Comparison of ENCODE assay signal across 8 cellular contexts in genomic region chr1:223907943-223908587, GRCh38.
DNase-seq lines count a peak whose midpoint lies in the region; ATAC-seq, FAIRE-seq and TF ChIP-seq lines count a peak whose summit lies in the region.
"Not testable (repeated sequence)": the region's sequence is repeated elsewhere in the genome, so short reads cannot be mapped to it uniquely, and the experiment has no call there.

No MANE protein-coding gene starts in this region.

- H3K36me3 ChIP-seq in CD8-positive, alpha-beta T cell (ENCODE audit: insufficient read depth, low read length); MM.1S (replicated peaks; ENCODE audit: insufficient read depth, low read length); pancreas: not testable (repeated sequence)

- not testable (repeated sequence) for H3K9ac ChIP-seq in MM.1S (ENCODE audit: low read length)

- peak overlapping the region; percentile 45 for H3K27ac Mint-ChIP-seq in CD8-positive, alpha-beta T cell
- H3K27ac Mint-ChIP-seq in activated CD4-positive, alpha-beta T cell treated with anti-CD3 and anti-CD28 coated beads, Interleukin-2, amount 10 ng/mL, durations not matched to agents 24 days and 14 days; immature natural killer cell: not testable (repeated sequence)
- peak overlapping the region in 1 of 2 donors; percentile 82 for H3K27ac Mint-ChIP-seq in stimulated activated naive CD8-positive, alpha-beta T cell treated with anti-CD3 and anti-CD28 coated beads, Interleukin-15, amount 100 ng/mL, for 72 hours

- not testable (repeated sequence) for H3K4me3 ChIP-seq in CD8-positive, alpha-beta T cell (ENCODE audit: low read depth, low read length); MM.1S (ENCODE audit: low read length); pancreas

- H2AFZ ChIP-seq in MM.1S (ENCODE audit: low read length), result not testable (repeated sequence)

- H3K27ac ChIP-seq in CD8-positive, alpha-beta T cell (ENCODE audit: low read depth, low read length); MM.1S (ENCODE audit: low read length); pancreas: not testable (repeated sequence)

- FAIRE-seq in pancreas (lab: Jason Lieb, UNC), result not testable (repeated sequence)

- H3K9me2 ChIP-seq in MM.1S (replicated peaks; ENCODE audit: insufficient read depth, low read length), result not testable (repeated sequence)

- intact Hi-C loops in CD8-positive, alpha-beta T cell (cut with DNase I, micrococcal nuclease), result loop anchor here (5.0 to 10.0 kb wide), 2 partner anchors 96 to 213 kb away; no protein-coding TSS in a partner anchor
- intact Hi-C loops in activated CD4-positive, alpha-beta T cell treated with anti-CD3 and anti-CD28 coated beads, Interleukin-2, amount 10 ng/mL, durations not matched to agents 24 days and 14 days (cut with micrococcal nuclease); pancreas (cut with DNase I): not testable (repeated sequence)

- H3K4me1 Mint-ChIP-seq in CD8-positive, alpha-beta T cell (ENCODE audit: low read depth); activated CD4-positive, alpha-beta T cell treated with anti-CD3 and anti-CD28 coated beads, Interleukin-2, amount 10 ng/mL, durations not matched to agents 24 days and 14 days; immature natural killer cell; stimulated activated naive CD8-positive, alpha-beta T cell treated with anti-CD3 and anti-CD28 coated beads, Interleukin-15, amount 100 ng/mL, for 72 hours: not testable (repeated sequence)

- ATAC-seq in CD8-positive, alpha-beta T cell; pancreas; stimulated activated naive CD8-positive, alpha-beta T cell treated with anti-CD3 and anti-CD28 coated beads, Interleukin-15, amount 100 ng/mL, for 72 hours: not testable (repeated sequence)

- H3K27me3 Mint-ChIP-seq in CD8-positive, alpha-beta T cell (ENCODE audit: low read depth); activated CD4-positive, alpha-beta T cell treated with anti-CD3 and anti-CD28 coated beads, Interleukin-2, amount 10 ng/mL, durations not matched to agents 24 days and 14 days; immature natural killer cell (ENCODE audit: low read depth in 3 of 3); stimulated activated naive CD8-positive, alpha-beta T cell treated with anti-CD3 and anti-CD28 coated beads, Interleukin-15, amount 100 ng/mL, for 72 hours: not testable (repeated sequence)

- not testable (repeated sequence) for H4K20me1 ChIP-seq in MM.1S (ENCODE audit: insufficient read depth, low read length)

- WGBS in pancreas, 2 donors, result 3 to 4% methylated on average over 3 of the region's 4 CpGs

- H3F3A ChIP-seq in MM.1S (ENCODE audit: insufficient read depth, low read length), result not testable (repeated sequence)

- TF ChIP-seq CTCF in CD8-positive, alpha-beta T cell (IDR thresholded peaks at IDR 0.05), result peak; percentile 30
- TF ChIP-seq CTCF in MM.1S (IDR thresholded peaks at IDR 0.05; ENCODE audit: low read length) (peak; percentile 32; the same call in 1 of the 2 replicates), pancreas (IDR thresholded peaks at IDR 0.05) (peak in 3 of 4 donors; percentile 19 to 27 (median 22))

- H3K27me3 ChIP-seq in CD8-positive, alpha-beta T cell (ENCODE audit: insufficient read depth, low read length); MM.1S (replicated peaks; ENCODE audit: insufficient read depth, low read length); pancreas: not testable (repeated sequence)

- not testable (repeated sequence) for H3K4me1 ChIP-seq in CD8-positive, alpha-beta T cell (ENCODE audit: insufficient read depth, low read length); MM.1S (ENCODE audit: low read length); pancreas

- not testable (repeated sequence) for H3K4me2 ChIP-seq in MM.1S (ENCODE audit: low read depth, low read length)

- not testable (repeated sequence) for H3K4me3 Mint-ChIP-seq in CD8-positive, alpha-beta T cell; activated CD4-positive, alpha-beta T cell treated with anti-CD3 and anti-CD28 coated beads, Interleukin-2, amount 10 ng/mL, durations not matched to agents 24 days and 14 days; immature natural killer cell; stimulated activated naive CD8-positive, alpha-beta T cell treated with anti-CD3 and anti-CD28 coated beads, Interleukin-15, amount 100 ng/mL, for 72 hours

- H3K36me3 Mint-ChIP-seq in CD8-positive, alpha-beta T cell; activated CD4-positive, alpha-beta T cell treated with anti-CD3 and anti-CD28 coated beads, Interleukin-2, amount 10 ng/mL, durations not matched to agents 24 days and 14 days (ENCODE audit: low read depth); immature natural killer cell: not testable (repeated sequence)

- not testable (repeated sequence) for H3K9me3 Mint-ChIP-seq in CD8-positive, alpha-beta T cell; activated CD4-positive, alpha-beta T cell treated with anti-CD3 and anti-CD28 coated beads, Interleukin-2, amount 10 ng/mL, durations not matched to agents 24 days and 14 days; immature natural killer cell; stimulated activated naive CD8-positive, alpha-beta T cell treated with anti-CD3 and anti-CD28 coated beads, Interleukin-15, amount 100 ng/mL, for 72 hours

- not testable (repeated sequence) for H3K79me2 ChIP-seq in MM.1S (ENCODE audit: low read length)

- POLR2A ChIA-PET in CD8-positive, alpha-beta T cell (lab: Charles Lee), result not testable (repeated sequence)

- CTCF ChIA-PET in CD8-positive, alpha-beta T cell (lab: Charles Lee), result interaction anchor here (1.1 kb wide), 1 partner anchor 48 kb away, joined by 3 read pairs; no protein-coding TSS in a partner anchor

- peak in 3 of 7 experiments; percentile 26 to 58 (median 38) for DNase-seq in CD8-positive, alpha-beta T cell
- not testable (repeated sequence) for DNase-seq in MM.1S, pancreas
- peak; percentile 73 for DNase-seq in activated CD4-positive, alpha-beta T cell treated with anti-CD3 and anti-CD28 coated beads, Interleukin-2, amount 10 ng/mL, durations not matched to agents 24 days and 14 days
- peak; percentile 68 for DNase-seq in activated effector memory CD4-positive, alpha-beta T cell treated with anti-CD3 and anti-CD28 coated beads, Interleukin-2, amount 50 U/mL, for 16 hours
- peak; percentile 21 for DNase-seq in central memory CD4-positive, alpha-beta T cell
- DNase-seq in immature natural killer cell, result peak; percentile 2 to 14 (median 7)
- peak; percentile 29 to 58 for DNase-seq in stimulated activated naive CD8-positive, alpha-beta T cell treated with anti-CD3 and anti-CD28 coated beads, Interleukin-15, amount 100 ng/mL, for 72 hours

- H3K9me3 ChIP-seq in CD8-positive, alpha-beta T cell (ENCODE audit: low read length); MM.1S (replicated peaks; ENCODE audit: insufficient read depth, low read length); pancreas: not testable (repeated sequence)
